14 cellular contexts compared by ENCODE assay signal in the genomic region with DNA sequence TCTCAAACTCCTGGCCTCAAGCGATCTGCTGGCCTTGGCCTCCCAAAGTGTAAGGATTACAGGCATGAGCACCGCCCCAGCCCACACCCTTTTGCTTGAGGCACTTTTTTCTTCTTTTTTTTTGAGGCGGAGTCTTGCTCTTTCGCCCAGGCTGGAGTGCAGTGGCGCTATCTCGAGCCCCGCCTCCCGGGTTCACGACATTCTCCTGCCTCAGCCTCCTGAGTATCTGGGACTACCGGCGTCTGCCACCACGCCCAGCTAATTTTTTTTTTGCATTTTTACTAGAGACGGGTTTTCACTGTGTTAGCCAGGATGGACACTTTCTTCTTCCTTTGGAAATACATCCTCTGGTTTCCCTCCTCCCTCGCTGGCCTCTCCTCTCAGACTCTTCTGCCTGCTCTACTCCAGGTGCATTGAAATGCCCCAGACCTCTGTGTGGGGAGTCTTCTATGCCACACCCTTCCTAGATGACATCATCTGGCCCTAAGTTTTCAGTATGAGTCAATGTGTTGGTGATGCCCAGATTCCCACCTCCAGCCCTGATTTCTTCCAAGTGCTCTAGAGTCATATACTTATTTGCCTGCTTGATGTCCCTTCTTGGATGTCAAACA. TPM values are rescaled to one million over a fixed set of nuclear protein-coding genes. Genes with fewer than 3 reads are reported as not detected.
DNase-seq lines count a peak whose midpoint lies in the region; ATAC-seq, FAIRE-seq and TF ChIP-seq lines count a peak whose summit lies in the region.
"Had no signal": no experiment of that assay in that cellular context is flagged by ENCODE, and none has a peak within 500 bp of the region (broad histone marks: within the 10 kb centered on the region; RNA-seq: fewer than 3 reads in every experiment).

No MANE protein-coding gene starts in this region.

- intact Hi-C loops in dendritic cell treated with granulocyte-macrophage colony-stimulating factor and Interleukin-4, amounts not matched to agents 40 ng/mL and 50 ng/mL, for 4 days (cut with micrococcal nuclease), result no loop called here
- intact Hi-C loops in psoas muscle (cut with DNase I), result loop anchor here in 1 of 2 donors (5.0 kb wide), 1 partner anchor 36 kb away; no protein-coding TSS in a partner anchor
- intact Hi-C loops in lower leg skin (cut with DNase I; ENCODE audit: low total_unique reads), result no loop called here

- H3K4me1 Mint-ChIP-seq in T-helper 2 cell treated with Interferon-gamma antibody and Interleukin-4, amounts not matched to agents 5 μg/mL and 100 μg/mL, for 36 hours (ENCODE audit: low read depth), result peaks cover 43% of the 10 kb centered on the region
- H3K4me1 Mint-ChIP-seq in dendritic cell treated with granulocyte-macrophage colony-stimulating factor and Interleukin-4, amounts not matched to agents 40 ng/mL and 50 ng/mL, for 4 days (ENCODE audit: low read depth), result peaks cover 33% of the 10 kb centered on the region

- DNase-seq in T-helper 2 cell treated with Interferon-gamma antibody and Interleukin-4, amounts not matched to agents 5 μg/mL and 100 μg/mL, for 36 hours (ENCODE audit: low spot score), result no peak
- DNase-seq in T-helper 2 cell, result no peak
- DNase-seq in RCC 7860 (ENCODE audit: low spot score), result peak; percentile 18
- DNase-seq in psoas muscle, result no peak
- DNase-seq in WERI-Rb-1, result no peak
- DNase-seq in lower leg skin (ENCODE audit: low spot score in 2 of 2), result no peak
- DNase-seq in activated gamma-delta T cell treated with Interleukin-2 at 50 U/mL for 16 hours, result no peak
- DNase-seq: 8988T; activated CD4-positive, alpha-beta T cell treated with anti-CD3 and anti-CD28 coated beads for 1 hour; foreskin melanocyte; lower lobe of right lung; NCI-H1694 had no signal

- H3K9me3 Mint-ChIP-seq in T-helper 2 cell treated with Interferon-gamma antibody and Interleukin-4, amounts not matched to agents 5 μg/mL and 100 μg/mL, for 36 hours, result peaks cover 8% of the 10 kb centered on the region
- H3K9me3 Mint-ChIP-seq in dendritic cell treated with granulocyte-macrophage colony-stimulating factor and Interleukin-4, amounts not matched to agents 40 ng/mL and 50 ng/mL, for 4 days, result peaks cover 16% of the 10 kb centered on the region

- H3K4me3 ChIP-seq in psoas muscle (no peak overlapping the region), WERI-Rb-1 (ENCODE audit: low read depth, low read length) (no peak overlapping the region), lower leg skin (ENCODE audit: low read depth, poor library complexity, severe bottlenecking) (no peak overlapping the region)
- H3K4me3 ChIP-seq: breast epithelium, lower lobe of right lung had no signal

- peak in 3 of 4 donors; percentile 39 to 51 (median 44) for ATAC-seq in psoas muscle
- ATAC-seq: lower lobe of right lung had no signal

- H3K4me1 ChIP-seq in psoas muscle, result no peaks in the 10 kb centered on the region
- H3K4me1 ChIP-seq: breast epithelium, lower lobe of right lung had no signal

- no peaks in the 10 kb centered on the region for H3K27me3 ChIP-seq in psoas muscle (ENCODE audit: insufficient read depth in 3 of 3, low read length in 2 of 3)
- H3K27me3 ChIP-seq in WERI-Rb-1 (ENCODE audit: insufficient read depth, low read depth, severe bottlenecking), result no peaks in the 10 kb centered on the region
- H3K27me3 ChIP-seq: breast epithelium had no signal

- TF ChIP-seq CTCF in psoas muscle (IDR thresholded peaks at IDR 0.05) (no peak), WERI-Rb-1 (IDR thresholded peaks at IDR 0.05; ENCODE audit: low read depth, low read length) (no peak), lower leg skin (IDR thresholded peaks at IDR 0.05) (no peak)

- 94 to 97% (median 96%) methylated on average over 14 of the region's 14 CpGs for WGBS in psoas muscle, 3 donors
- WGBS in lower leg skin, 2 donors, result 59 to 75% methylated on average over 14 of the region's 14 CpGs

- H3K27me3 Mint-ChIP-seq in T-helper 2 cell treated with Interferon-gamma antibody and Interleukin-4, amounts not matched to agents 5 μg/mL and 100 μg/mL, for 36 hours (ENCODE audit: low read depth), result no peaks in the 10 kb centered on the region
- no peaks in the 10 kb centered on the region for H3K27me3 Mint-ChIP-seq in dendritic cell treated with granulocyte-macrophage colony-stimulating factor and Interleukin-4, amounts not matched to agents 40 ng/mL and 50 ng/mL, for 4 days

- TF ChIP-seq POLR2A in lower leg skin (IDR thresholded peaks at IDR 0.05), result no peak

- H3K9me3 ChIP-seq in psoas muscle (no peaks in the 10 kb centered on the region), WERI-Rb-1 (ENCODE audit: severe bottlenecking) (no peaks in the 10 kb centered on the region)
- H3K9me3 ChIP-seq: breast epithelium, lower lobe of right lung had no signal

- H3K4me3 Mint-ChIP-seq in T-helper 2 cell treated with Interferon-gamma antibody and Interleukin-4, amounts not matched to agents 5 μg/mL and 100 μg/mL, for 36 hours, result peak overlapping the region; percentile 51
- no peak overlapping the region for H3K4me3 Mint-ChIP-seq in dendritic cell treated with granulocyte-macrophage colony-stimulating factor and Interleukin-4, amounts not matched to agents 40 ng/mL and 50 ng/mL, for 4 days

- no peak overlapping the region for H3K27ac ChIP-seq in psoas muscle
- no peak overlapping the region for H3K27ac ChIP-seq in WERI-Rb-1
- H3K27ac ChIP-seq: breast epithelium, lower lobe of right lung had no signal

- H3K36me3 Mint-ChIP-seq in T-helper 2 cell treated with Interferon-gamma antibody and Interleukin-4, amounts not matched to agents 5 μg/mL and 100 μg/mL, for 36 hours (ENCODE audit: low read depth), result peaks cover 56% of the 10 kb centered on the region
- H3K36me3 Mint-ChIP-seq in dendritic cell treated with granulocyte-macrophage colony-stimulating factor and Interleukin-4, amounts not matched to agents 40 ng/mL and 50 ng/mL, for 4 days (ENCODE audit: low read depth), result peaks cover 68% of the 10 kb centered on the region

- FAIRE-seq in RCC 7860 (lab: Jason Lieb, UNC), result no peak

- peak overlapping the region; percentile 80 for H3K27ac Mint-ChIP-seq in T-helper 2 cell treated with Interferon-gamma antibody and Interleukin-4, amounts not matched to agents 5 μg/mL and 100 μg/mL, for 36 hours
- peak overlapping the region; percentile 31 for H3K27ac Mint-ChIP-seq in dendritic cell treated with granulocyte-macrophage colony-stimulating factor and Interleukin-4, amounts not matched to agents 40 ng/mL and 50 ng/mL, for 4 days

- H3K36me3 ChIP-seq in psoas muscle (ENCODE audit: insufficient read depth in 1 of 2, low read depth in 1 of 2) (peaks cover 3 to 24% of the 10 kb centered on the region in 2 donors), WERI-Rb-1 (no peaks in the 10 kb centered on the region)
- H3K36me3 ChIP-seq: breast epithelium had no signal

RNA-seq across cellular contexts. Expression of a gene that starts 20.7 kb away (rescaled TPM):
- total RNA-seq in psoas muscle (over 10,000 TPM in 3 of 4 donors, 1,000 to 10,000 TPM in 1; 7,807 to 12,417 (median 11,452) TPM), lower leg skin (1,000 to 10,000 TPM; 2,307 to 2,977 (median 2,645) TPM)
- polyA plus RNA-seq in psoas muscle, result over 10,000 TPM; 17,732 to 19,074 (median 18,570) TPM

RNA-seq across cellular contexts. Expression of a gene that starts 56.5 kb away (rescaled TPM):
- total RNA-seq in psoas muscle (10 to 100 TPM; 21.7 to 69.8 (median 53.4) TPM), lower leg skin (10 to 100 TPM in 3 of 4 donors, 1 to 10 TPM in 1; 8.0 to 23.3 (median 20.4) TPM)
- 10 to 100 TPM in 2 of 3 donors, 1 to 10 TPM in 1; 6.2 to 42.8 (median 19.3) TPM for polyA plus RNA-seq in psoas muscle
